ENCODE assay signal across 9 cellular contexts in genomic region chr1:44707959-44708831, GRCh38. TPM values are rescaled to one million over a fixed set of nuclear protein-coding genes. Genes with fewer than 3 reads are reported as not detected.
DNase-seq lines count a peak whose midpoint lies in the region; ATAC-seq lines count a peak whose summit lies in the region.
"Had no signal": no experiment of that assay in that cellular context is flagged by ENCODE, and none has a peak within 500 bp of the region (broad histone marks: within the 10 kb centered on the region; RNA-seq: fewer than 3 reads in every experiment).

No MANE protein-coding gene starts in this region.

- H3F3A ChIP-seq in GM23248 (ENCODE audit: insufficient read depth): peaks cover 13% of the 10 kb centered on the region

- peak overlapping the region in 2 of 11 experiments; percentile 25 to 55; a peak in 3 of 22 replicates for H3K9ac ChIP-seq in BLaER1 treated with 17β-estradiol and CSF1 and Interleukin-3, amounts not matched to agents 10 nM and 100 nM
- peak overlapping the region; percentile 84 for H3K9ac ChIP-seq in GM23248

- H3K4me3 Mint-ChIP-seq in dendritic cell treated with granulocyte-macrophage colony-stimulating factor and Interleukin-4, amounts not matched to agents 40 ng/mL and 50 ng/mL, for 4 days: peak overlapping the region; percentile 11

- H3K27me3 ChIP-seq in BLaER1 treated with 17β-estradiol and CSF1 and Interleukin-3, amounts not matched to agents 10 nM and 100 nM: no peaks in the 10 kb centered on the region
- H3K27me3 ChIP-seq in GM23248 (replicated peaks; ENCODE audit: insufficient read depth) (no peaks in the 10 kb centered on the region), SJSA1 (replicated peaks) (peaks cover 7% of the 10 kb centered on the region; the same call in 1 of the 2 replicates)

- H3K4me1 Mint-ChIP-seq in dendritic cell treated with granulocyte-macrophage colony-stimulating factor and Interleukin-4, amounts not matched to agents 40 ng/mL and 50 ng/mL, for 4 days (ENCODE audit: low read depth): peaks cover 18% of the 10 kb centered on the region

- H3K27ac Mint-ChIP-seq in dendritic cell treated with granulocyte-macrophage colony-stimulating factor and Interleukin-4, amounts not matched to agents 40 ng/mL and 50 ng/mL, for 4 days: peak overlapping the region; percentile 38

- in situ Hi-C loops in GM23248 (cut with MboI): no loop called here

- H3K4me1 ChIP-seq in BLaER1 treated with 17β-estradiol and CSF1 and Interleukin-3, amounts not matched to agents 10 nM and 100 nM: peaks cover 5 to 17% (median 13%) of the 10 kb centered on the region in 10 experiments
- H3K4me1 ChIP-seq in GM23248 (ENCODE audit: insufficient read depth): peaks cover 23% of the 10 kb centered on the region
- H3K4me1 ChIP-seq in SJSA1 (replicated peaks): peaks cover 21% of the 10 kb centered on the region

- H4K20me1 ChIP-seq in BLaER1 treated with 17β-estradiol and CSF1 and Interleukin-3, amounts not matched to agents 10 nM and 100 nM: peaks cover 0 to 6% (median 0%) of the 10 kb centered on the region in 11 experiments; a peak in 2 of 22 replicates
- no peaks in the 10 kb centered on the region for H4K20me1 ChIP-seq in GM23248 (ENCODE audit: insufficient read depth)

- H3K9me2 ChIP-seq in GM23248 (ENCODE audit: insufficient read depth): no peaks in the 10 kb centered on the region

- no peak for ATAC-seq in HG02840 (IDR thresholded peaks at IDR 0.05; ENCODE audit: low FRiP score, unreplicated experiment)
- no peak for ATAC-seq in GM19035 (IDR thresholded peaks at IDR 0.05; ENCODE audit: unreplicated experiment)
- ATAC-seq in HG02571 (IDR thresholded peaks at IDR 0.05; ENCODE audit: unreplicated experiment): no peak

- H3K9me3 Mint-ChIP-seq in dendritic cell treated with granulocyte-macrophage colony-stimulating factor and Interleukin-4, amounts not matched to agents 40 ng/mL and 50 ng/mL, for 4 days: no peaks in the 10 kb centered on the region

- no peaks in the 10 kb centered on the region for H3K79me2 ChIP-seq in GM23248 (ENCODE audit: insufficient read depth)

- peaks cover 41% of the 10 kb centered on the region for H3K27me3 Mint-ChIP-seq in dendritic cell treated with granulocyte-macrophage colony-stimulating factor and Interleukin-4, amounts not matched to agents 40 ng/mL and 50 ng/mL, for 4 days

- H3K4me3 ChIP-seq in BLaER1 treated with 17β-estradiol and CSF1 and Interleukin-3, amounts not matched to agents 10 nM and 100 nM: no peak overlapping the region
- H3K4me3 ChIP-seq in GM23248 (peak overlapping the region; percentile 51; the same call in 1 of the 2 replicates), SJSA1 (no peak overlapping the region)
- H3K4me3 ChIP-seq: SK-N-MC had no signal

- H3K36me3 ChIP-seq in BLaER1 treated with 17β-estradiol and CSF1 and Interleukin-3, amounts not matched to agents 10 nM and 100 nM: no peaks in the 10 kb centered on the region
- no peaks in the 10 kb centered on the region for H3K36me3 ChIP-seq in GM23248 (ENCODE audit: low read depth)
- H3K36me3 ChIP-seq in SJSA1: no peaks in the 10 kb centered on the region

- peak overlapping the region; percentile 31 to 80 (median 58); a peak in 19 of 22 replicates for H3K4me2 ChIP-seq in BLaER1 treated with 17β-estradiol and CSF1 and Interleukin-3, amounts not matched to agents 10 nM and 100 nM
- H3K4me2 ChIP-seq in GM23248 (ENCODE audit: unreplicated experiment): peak overlapping the region; percentile 85

- no peaks in the 10 kb centered on the region for H3K36me3 Mint-ChIP-seq in dendritic cell treated with granulocyte-macrophage colony-stimulating factor and Interleukin-4, amounts not matched to agents 40 ng/mL and 50 ng/mL, for 4 days (ENCODE audit: low read depth)

- DNase-seq in GM23248 (peak; percentile 87), SJSA1 (ENCODE audit: low read depth in 1 of 2, low spot score in 2 of 2) (peak; percentile 59 to 62), lung microvascular endothelial cell (ENCODE audit: low read depth in 2 of 2) (peak; percentile 63 to 64)

- H2AFZ ChIP-seq in GM23248: peak overlapping the region; percentile 81

- intact Hi-C loops in dendritic cell treated with granulocyte-macrophage colony-stimulating factor and Interleukin-4, amounts not matched to agents 40 ng/mL and 50 ng/mL, for 4 days (cut with micrococcal nuclease): no loop called here

- H3K27ac ChIP-seq in BLaER1 treated with 17β-estradiol and CSF1 and Interleukin-3, amounts not matched to agents 10 nM and 100 nM: no peak overlapping the region
- H3K27ac ChIP-seq in GM23248 (peak overlapping the region; percentile 98), SJSA1 (peak overlapping the region; percentile 78)
- H3K27ac ChIP-seq: SK-N-MC had no signal

- WGBS in GM23248 (ENCODE audit: low coverage in 1 of 2, low lambda C conversion rate in 2 of 2, missing lambda C conversion rate in 2 of 2), 2 experiments: 32 to 34% methylated on average over 15 of the region's 15 CpGs

- H3K9me3 ChIP-seq in BLaER1 treated with 17β-estradiol and CSF1 and Interleukin-3, amounts not matched to agents 10 nM and 100 nM (replicated peaks in 1 of 11): no peaks in the 10 kb centered on the region
- no peaks in the 10 kb centered on the region for H3K9me3 ChIP-seq in GM23248 (ENCODE audit: low read depth)
- no peaks in the 10 kb centered on the region; the same call in 1 of the 2 replicates for H3K9me3 ChIP-seq in SJSA1 (replicated peaks)

RNA-seq across cellular contexts. Expression of gene RNU5D-1, which starts 22.8 kb away (rescaled TPM):
- not detected in 2 replicates for total RNA-seq in GM23248 (2014; rRNA removed; shearing (Covaris generic))
- polyA plus RNA-seq in GM23248 (2016; fragmentation: Nextera tagmentation; extraction: Ambion mirVana): not detected in 2 replicates
- not detected in 2 replicates for total RNA-seq in SJSA1 (2014; rRNA removed; shearing (Covaris generic))
- not detected in 2 replicates for total RNA-seq in lung microvascular endothelial cell

RNA-seq across cellular contexts. Expression of gene KIF2C, which starts 31.4 kb away (rescaled TPM):
- 14.2 and 16.9 TPM in 2 replicates for total RNA-seq in GM23248 (2014; rRNA removed; shearing (Covaris generic))
- 16.4 and 16.7 TPM in 2 replicates for polyA plus RNA-seq in GM23248 (2016; fragmentation: Nextera tagmentation; extraction: Ambion mirVana)
- 74.7 and 82.1 TPM in 2 replicates for total RNA-seq in SJSA1 (2014; rRNA removed; shearing (Covaris generic))
- total RNA-seq in lung microvascular endothelial cell: 3.6 and 13.3 TPM in 2 replicates

RNA-seq across cellular contexts. Expression of gene ARMH1, which starts 33.7 kb away (rescaled TPM):
- 0.51 and 1.4 TPM in 2 replicates for total RNA-seq in GM23248 (2014; rRNA removed; shearing (Covaris generic))
- polyA plus RNA-seq in GM23248 (2016; fragmentation: Nextera tagmentation; extraction: Ambion mirVana): 1.5 and 1.6 TPM in 2 replicates
- not detected in 2 replicates for total RNA-seq in SJSA1 (2014; rRNA removed; shearing (Covaris generic))
- total RNA-seq in lung microvascular endothelial cell: under 0.01 TPM in 1 of 2 replicates, not detected in the other

RNA-seq across cellular contexts. Expression of gene TMEM53, which starts 33.9 kb away (rescaled TPM):
- 4.4 and 5.9 TPM in 2 replicates for total RNA-seq in GM23248 (2014; rRNA removed; shearing (Covaris generic))
- polyA plus RNA-seq in GM23248 (2016; fragmentation: Nextera tagmentation; extraction: Ambion mirVana): 10.1 and 12.7 TPM in 2 replicates
- 1.6 and 17.2 TPM in 2 replicates for total RNA-seq in SJSA1 (2014; rRNA removed; shearing (Covaris generic))
- total RNA-seq in lung microvascular endothelial cell: 1.7 and 3.8 TPM in 2 replicates

Comparison
In these comparisons a context has a peak if more than half of its experiments do, and no peak if none do; other contexts are left out.
1. H3K27ac ChIP-seq: peak in GM23248 (single experiment) and SJSA1 (single experiment); none in BLaER1 treated with 17β-estradiol and CSF1 and Interleukin-3, amounts not matched to agents 10 nM and 100 nM (0 of 11).
2. Peak in every context shown above with its lines, with median percentiles within 50 percentile points of each other: DNase-seq.